Comparison of ENCODE assay signal across 16 cellular contexts in the genomic region with DNA sequence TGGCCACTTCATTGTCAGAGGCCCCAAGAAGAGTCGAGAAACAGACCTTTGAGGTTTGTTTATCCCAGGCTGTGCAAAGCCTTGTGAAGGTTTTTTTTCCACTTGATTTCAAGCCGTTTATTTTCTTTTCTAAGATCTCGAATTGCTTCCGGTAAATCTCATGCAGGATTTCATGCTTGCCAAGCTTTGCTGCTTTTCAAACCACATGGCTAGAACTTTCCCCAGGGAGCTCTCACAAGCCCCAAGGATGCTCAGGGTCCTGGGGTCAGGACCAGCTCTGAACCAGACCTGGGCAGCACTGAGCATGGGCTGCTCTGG. TPM values are rescaled to one million over a fixed set of nuclear protein-coding genes. Genes with fewer than 3 reads are reported as not detected.
DNase-seq lines count a peak whose midpoint lies in the region; ATAC-seq and TF ChIP-seq lines count a peak whose summit lies in the region.
"Had no signal": no experiment of that assay in that cellular context is flagged by ENCODE, and none has a peak within 500 bp of the region (broad histone marks: within the 10 kb centered on the region; RNA-seq: fewer than 3 reads in every experiment).

No MANE protein-coding gene starts in this region.

- TF ChIP-seq CTCF in breast epithelium (IDR thresholded peaks at IDR 0.05) (no peak), mammary epithelial cell (conservative IDR thresholded peaks at IDR 0.05 in 1 of 2, IDR thresholded peaks at IDR 0.05 in 1 of 2; ENCODE audit: extremely low read depth in 1 of 2, insufficient read depth in 1 of 2, low read depth in 1 of 2, low read length in 2 of 2) (no peak), vagina (IDR thresholded peaks at IDR 0.05) (no peak)

- dilution Hi-C loops in mammary epithelial cell (cut with HindIII; ENCODE audit: low sequenced_read_pairs), result no loop called here

- H3K9me3 ChIP-seq in breast epithelium (no peaks in the 10 kb centered on the region), mammary epithelial cell (replicated peaks; ENCODE audit: insufficient read depth, low read length) (no peaks in the 10 kb centered on the region), neuronal stem cell (replicated peaks in 1 of 2; ENCODE audit: control insufficient read depth in 2 of 2, insufficient read depth in 1 of 2, low read depth in 1 of 2, low read length in 2 of 2) (no peaks in the 10 kb centered on the region), vagina (no peaks in the 10 kb centered on the region)
- H3K9me3 ChIP-seq: SJSA1 had no signal

- H3K36me3 ChIP-seq in breast epithelium (no peaks in the 10 kb centered on the region), mammary epithelial cell (ENCODE audit: insufficient read depth, low read length) (no peaks in the 10 kb centered on the region), neuronal stem cell (replicated peaks in 1 of 2; ENCODE audit: control insufficient read depth in 2 of 2, insufficient read depth in 2 of 2, low read length in 2 of 2) (peaks cover 0 to 2% of the 10 kb centered on the region in 2 donors), vagina (no peaks in the 10 kb centered on the region)
- H3K36me3 ChIP-seq: SJSA1 had no signal

- no peaks in the 10 kb centered on the region for H3K4me1 ChIP-seq in breast epithelium
- H3K4me1 ChIP-seq in mammary epithelial cell (ENCODE audit: insufficient read depth, low read length), result no peaks in the 10 kb centered on the region
- peaks cover 0 to 16% of the 10 kb centered on the region in 2 donors for H3K4me1 ChIP-seq in neuronal stem cell (ENCODE audit: control insufficient read depth in 2 of 2, insufficient read depth in 1 of 2, low read depth in 1 of 2, low read length in 2 of 2)
- no peaks in the 10 kb centered on the region for H3K4me1 ChIP-seq in vagina

- no TSS peak for BruUV-seq in mammary epithelial cell (replicated peaks; lab: Mats Ljungman, UMichigan)

- no peak overlapping the region for H4K91ac ChIP-seq in neuronal stem cell (ENCODE audit: low read depth, low read length, poor library complexity)

- in situ Hi-C loops in mammary epithelial cell (cut with MboI; ENCODE audit: low sequenced_read_pairs in 2 of 2), result no loop called here

- H3K9ac ChIP-seq in mammary epithelial cell (ENCODE audit: insufficient read depth, low read length) (no peak overlapping the region), neuronal stem cell (ENCODE audit: low read depth, low read length, poor library complexity) (no peak overlapping the region)

- no peak overlapping the region for H2BK12ac ChIP-seq in neuronal stem cell (ENCODE audit: low read length)

- H3K27ac ChIP-seq in breast epithelium (peak overlapping the region; percentile 45 to 84), mammary epithelial cell (ENCODE audit: insufficient read depth, low read depth, low read length) (no peak overlapping the region), neuronal stem cell (replicated peaks; ENCODE audit: low read length) (no peak overlapping the region), vagina (peak overlapping the region; percentile 8)
- H3K27ac ChIP-seq: 22Rv1, SJSA1 had no signal

- H2BK15ac ChIP-seq in neuronal stem cell (ENCODE audit: low read length), result no peak overlapping the region

- TF ChIP-seq POLR2A in breast epithelium (IDR thresholded peaks at IDR 0.05) (no peak), vagina (IDR thresholded peaks at IDR 0.05) (no peak)

- ATAC-seq in HG03342 (IDR thresholded peaks at IDR 0.05; ENCODE audit: unreplicated experiment) (no peak), esophagus mucosa (no peak)

- no peak overlapping the region for H3K4me2 ChIP-seq in mammary epithelial cell (ENCODE audit: insufficient read depth, low read depth, low read length)
- H3K4me2 ChIP-seq in neuronal stem cell (ENCODE audit: insufficient read depth, low read length, poor library complexity, severe bottlenecking), result no peak overlapping the region

- no peak overlapping the region for H2AFZ ChIP-seq in mammary epithelial cell (ENCODE audit: low read depth, low read length)
- H2AFZ ChIP-seq in neuronal stem cell (ENCODE audit: low read length), result no peak overlapping the region

- CTCF ChIA-PET in mammary epithelial cell (lab: Charles Lee; ENCODE audit: low non-redundant PET), result no interaction called here

- H3K18ac ChIP-seq in neuronal stem cell (ENCODE audit: low read length), result peak overlapping the region; percentile 28

- H3K27me3 ChIP-seq in breast epithelium (no peaks in the 10 kb centered on the region), mammary epithelial cell (ENCODE audit: insufficient read depth, low read length) (no peaks in the 10 kb centered on the region), neuronal stem cell (ENCODE audit: control insufficient read depth in 3 of 3, insufficient read depth in 3 of 3, low read depth in 1 of 3, low read length in 3 of 3) (no peaks in the 10 kb centered on the region), vagina (no peaks in the 10 kb centered on the region)
- H3K27me3 ChIP-seq: SJSA1 had no signal

- H3K14ac ChIP-seq in neuronal stem cell (ENCODE audit: low read length), result no peak overlapping the region

- H3K4me3 ChIP-seq in breast epithelium, result no peak overlapping the region
- no peak overlapping the region for H3K4me3 ChIP-seq in mammary epithelial cell (replicated peaks in 1 of 3; ENCODE audit: insufficient read depth in 1 of 3, low read depth in 2 of 3, low read length in 3 of 3)
- no peak overlapping the region for H3K4me3 ChIP-seq in neuronal stem cell (ENCODE audit: low read length in 2 of 2)
- no peak overlapping the region for H3K4me3 ChIP-seq in vagina
- H3K4me3 ChIP-seq: SJSA1 had no signal

- no peaks in the 10 kb centered on the region for H3K79me1 ChIP-seq in neuronal stem cell (ENCODE audit: low read depth, low read length)

- DNase-seq in breast epithelium (ENCODE audit: low spot score in 2 of 2), result no peak
- no peak for DNase-seq in mammary epithelial cell
- peak; percentile 78 for DNase-seq in fibroblast of gingiva (ENCODE audit: low read depth)
- DNase-seq in neuronal stem cell (ENCODE audit: low spot score), result no peak
- DNase-seq in vagina (ENCODE audit: extremely low spot score in 2 of 2), result no peak
- no peak for DNase-seq in NCI-H1417 (lab: John Stamatoyannopoulos, UW)
- DNase-seq: activated CD4-positive, alpha-beta T cell treated with anti-CD3 and anti-CD28 coated beads for 48 hours; activated naive CD4-positive, alpha-beta T cell treated with anti-CD3 and anti-CD28 coated beads, Interleukin-2, amount 50 U/mL, for 16 hours; CD4-positive, alpha-beta memory T cell; NCI-H146; posterior cingulate gyrus; T-helper 9 cell had no signal

- intact Hi-C loops in breast epithelium (cut with DNase I; ENCODE audit: low total_unique reads) (no loop called here), mammary epithelial cell (cut with micrococcal nuclease) (no loop called here), vagina (cut with DNase I) (no loop called here)

- no peak overlapping the region for H2BK120ac ChIP-seq in neuronal stem cell (ENCODE audit: low read depth, low read length)

- H3K23ac ChIP-seq in neuronal stem cell (ENCODE audit: low read depth, low read length, poor library complexity), result no peak overlapping the region

- no peak overlapping the region for H4K8ac ChIP-seq in neuronal stem cell (ENCODE audit: low read depth, low read length)

- no peaks in the 10 kb centered on the region for H4K20me1 ChIP-seq in mammary epithelial cell (ENCODE audit: insufficient read depth, low read length)

- no peak overlapping the region for H2AK5ac ChIP-seq in neuronal stem cell (ENCODE audit: low read depth, low read length)

- H2BK5ac ChIP-seq in neuronal stem cell (ENCODE audit: low read length), result no peak overlapping the region

- no peaks in the 10 kb centered on the region for H3K79me2 ChIP-seq in mammary epithelial cell (ENCODE audit: insufficient read depth, low read length)

- WGBS in mammary epithelial cell (ENCODE audit: low coverage, missing lambda C conversion rate), result 96% methylated on average over 3 of the region's 4 CpGs
- WGBS in neuronal stem cell (ENCODE audit: extremely low coverage in 2 of 2, insufficient read length in 2 of 2, insufficient replicate concordance in 1 of 2), 2 donors, result no CpG with 5 or more reads among the region's 4 CpGs

- H3K4ac ChIP-seq in neuronal stem cell (ENCODE audit: low read length), result no peak overlapping the region

RNA-seq across cellular contexts. Expression of a gene that starts 48.0 kb away (rescaled TPM):
- total RNA-seq in breast epithelium (100 to 1,000 TPM; 132 to 213 (median 177) TPM), mammary epithelial cell (under 1 TPM in 1 of 2 donors, not detected in 1; 0.17 TPM), vagina (243 TPM), esophagus mucosa (42.3 TPM)
- polyA plus RNA-seq in mammary epithelial cell, result 0.05 TPM
- polyA minus RNA-seq in mammary epithelial cell, result not detected
- polyA plus RNA-seq in neuronal stem cell (2013, experiment 1 of 2), result 0.47 TPM
- polyA plus RNA-seq in neuronal stem cell (2013, experiment 2 of 2), result 0.46 TPM
- total RNA-seq: CD4-positive, alpha-beta memory T cell had no signal
- polyA plus RNA-seq: CD4-positive, alpha-beta memory T cell had no signal

Comparison
In these comparisons a context has a peak if more than half of its experiments do, and no peak if none do; other contexts are left out.
1. H3K27ac ChIP-seq: peak in breast epithelium (2 of 2) and vagina (single experiment); none in mammary epithelial cell (single experiment) and neuronal stem cell (single experiment).
2. RNA of a gene that starts 48.0 kb away (total RNA-seq): 243 TPM in vagina (single experiment), 132 to 213 TPM in breast epithelium and 42.3 TPM in esophagus mucosa (single experiment); 0.17 TPM in mammary epithelial cell; every median in the first group is over 10 times any median in the second.